Comparison of ENCODE assay signal across 26 cellular contexts in the genomic region with DNA sequence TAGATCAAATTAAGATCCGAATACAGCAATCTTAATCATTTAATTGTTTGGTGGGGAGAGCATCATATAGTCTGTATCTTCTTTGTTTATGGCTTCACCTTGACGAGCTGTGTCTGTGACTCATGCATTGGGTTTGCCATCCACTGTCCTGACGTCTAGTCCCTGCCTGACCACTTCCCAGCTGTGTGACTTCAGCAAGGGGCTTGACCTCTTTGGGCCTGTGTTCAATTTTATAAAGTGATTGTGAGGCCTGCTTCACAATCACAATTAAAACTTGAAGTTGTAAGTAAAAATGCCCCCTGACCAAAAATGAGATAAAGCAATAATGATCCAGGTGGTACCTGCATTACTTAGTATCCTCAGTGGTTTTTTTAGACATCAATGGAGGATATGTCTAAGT.
DNase-seq lines count a peak whose midpoint lies in the region; ATAC-seq and TF ChIP-seq lines count a peak whose summit lies in the region.
"Had no signal": no experiment of that assay in that cellular context is flagged by ENCODE, and none has a peak within 500 bp of the region (broad histone marks: within the 10 kb centered on the region; RNA-seq: fewer than 3 reads in every experiment).

No MANE protein-coding gene starts in this region.

- no peaks in the 10 kb centered on the region for H3K9me3 Mint-ChIP-seq in GM23338
- H3K9me3 Mint-ChIP-seq in nephron, result no peaks in the 10 kb centered on the region
- H3K9me3 Mint-ChIP-seq in activated T-helper 1 cell treated with anti-CD3 and anti-CD28 coated beads, Interleukin-12 subunit alpha, Interleukin-12 subunit beta, Interleukin-2, Interleukin-4 antibody, amounts not matched to agents 30 ng/mL and 10 ng/mL and 1 ng/mL, durations not matched to agents 14 hours and 24 hours and 36 hours, result no peaks in the 10 kb centered on the region
- H3K9me3 Mint-ChIP-seq: CD4-positive, CD25-positive, alpha-beta regulatory T cell; IgD-negative memory B cell had no signal

- no peak overlapping the region for H3K9ac ChIP-seq in skeletal muscle tissue (ENCODE audit: low read depth in 1 of 3, low read length in 3 of 3)
- H3K9ac ChIP-seq: BLaER1 had no signal

- H3K4me3 Mint-ChIP-seq in GM23338, result no peak overlapping the region
- peak overlapping the region in 1 of 3 experiments; percentile 15 for H3K4me3 Mint-ChIP-seq in nephron
- H3K4me3 Mint-ChIP-seq in activated T-helper 1 cell treated with anti-CD3 and anti-CD28 coated beads, Interleukin-12 subunit alpha, Interleukin-12 subunit beta, Interleukin-2, Interleukin-4 antibody, amounts not matched to agents 30 ng/mL and 10 ng/mL and 1 ng/mL, durations not matched to agents 14 hours and 24 hours and 36 hours, result no peak overlapping the region
- H3K4me3 Mint-ChIP-seq: CD4-positive, CD25-positive, alpha-beta regulatory T cell; HFFc6; IgD-negative memory B cell had no signal

- peak overlapping the region; percentile 72 for H2AFZ ChIP-seq in GM23338
- H2AFZ ChIP-seq: PC-9 had no signal

- no peaks in the 10 kb centered on the region for H3F3A ChIP-seq in GM23338 (replicated peaks; ENCODE audit: low read depth)

- no peak for DNase-seq in GM23338 (ENCODE audit: low spot score)
- DNase-seq in fibroblast of mammary gland (ENCODE audit: low read depth), result peak; percentile 14
- DNase-seq in heart right ventricle, result no peak
- no peak for DNase-seq in LoVo (ENCODE audit: low spot score)
- no peak for DNase-seq in foreskin fibroblast
- no peak for DNase-seq in activated T-helper 1 cell treated with anti-CD3 and anti-CD28 coated beads, Interleukin-12 subunit alpha, Interleukin-12 subunit beta, Interleukin-2, Interleukin-4 antibody, amounts not matched to agents 30 ng/mL and 10 ng/mL and 1 ng/mL, durations not matched to agents 14 hours and 24 hours and 36 hours (ENCODE audit: low spot score)
- DNase-seq: CD4-positive, CD25-positive, alpha-beta regulatory T cell; DMS53; HFFc6; Karpas-422; MV-4-11; NCI-H1105; NCI-H146; NCI-H1930; NCI-H2107; NCI-H446 treated with DMSO at 0.1 percent for 48 hours; NCI-H526; PC-9; SJCRH30 had no signal

- H3K27ac Mint-ChIP-seq in GM23338 (no peak overlapping the region), nephron (peak overlapping the region; percentile 75 to 97 (median 96))
- no peak overlapping the region for H3K27ac Mint-ChIP-seq in activated T-helper 1 cell treated with anti-CD3 and anti-CD28 coated beads, Interleukin-12 subunit alpha, Interleukin-12 subunit beta, Interleukin-2, Interleukin-4 antibody, amounts not matched to agents 30 ng/mL and 10 ng/mL and 1 ng/mL, durations not matched to agents 14 hours and 24 hours and 36 hours
- H3K27ac Mint-ChIP-seq: CD4-positive, CD25-positive, alpha-beta regulatory T cell; HFFc6; IgD-negative memory B cell had no signal

- H3K4me3 ChIP-seq in GM23338 (no peak overlapping the region), fibroblast of mammary gland (ENCODE audit: control insufficient read depth, low read depth, low read length) (no peak overlapping the region), skeletal muscle tissue (ENCODE audit: low read length in 3 of 3) (no peak overlapping the region), heart right ventricle (no peak overlapping the region), foreskin fibroblast (ENCODE audit: low read depth in 1 of 2, low read length in 2 of 2) (no peak overlapping the region)
- H3K4me3 ChIP-seq: BLaER1, HAP-1, PC-9, SJCRH30 had no signal

- H3K36me3 Mint-ChIP-seq in GM23338 (ENCODE audit: low read depth), result no peaks in the 10 kb centered on the region
- no peaks in the 10 kb centered on the region for H3K36me3 Mint-ChIP-seq in nephron (ENCODE audit: low read depth)
- H3K36me3 Mint-ChIP-seq in activated T-helper 1 cell treated with anti-CD3 and anti-CD28 coated beads, Interleukin-12 subunit alpha, Interleukin-12 subunit beta, Interleukin-2, Interleukin-4 antibody, amounts not matched to agents 30 ng/mL and 10 ng/mL and 1 ng/mL, durations not matched to agents 14 hours and 24 hours and 36 hours (ENCODE audit: low read depth), result no peaks in the 10 kb centered on the region
- H3K36me3 Mint-ChIP-seq: CD4-positive, CD25-positive, alpha-beta regulatory T cell; IgD-negative memory B cell had no signal

- no peaks in the 10 kb centered on the region for H3K9me3 ChIP-seq in skeletal muscle tissue (ENCODE audit: control insufficient read depth in 3 of 3, low read length in 3 of 3)
- H3K9me3 ChIP-seq in heart right ventricle, result no peaks in the 10 kb centered on the region
- H3K9me3 ChIP-seq: BLaER1, HAP-1, SJCRH30 had no signal

- WGBS in heart right ventricle, 2 donors, result 83 to 86% methylated on average over 3 of the region's 3 CpGs

- no peaks in the 10 kb centered on the region for H4K20me1 ChIP-seq in GM23338 (replicated peaks; ENCODE audit: insufficient read depth)
- H4K20me1 ChIP-seq: BLaER1 had no signal

- H3K27me3 Mint-ChIP-seq in GM23338 (ENCODE audit: insufficient read depth, low read depth, poor library complexity), result no peaks in the 10 kb centered on the region
- H3K27me3 Mint-ChIP-seq in nephron (ENCODE audit: low read depth), result peaks cover 3% of the 10 kb centered on the region
- no peaks in the 10 kb centered on the region for H3K27me3 Mint-ChIP-seq in activated T-helper 1 cell treated with anti-CD3 and anti-CD28 coated beads, Interleukin-12 subunit alpha, Interleukin-12 subunit beta, Interleukin-2, Interleukin-4 antibody, amounts not matched to agents 30 ng/mL and 10 ng/mL and 1 ng/mL, durations not matched to agents 14 hours and 24 hours and 36 hours (ENCODE audit: insufficient read depth)
- H3K27me3 Mint-ChIP-seq: CD4-positive, CD25-positive, alpha-beta regulatory T cell; IgD-negative memory B cell had no signal

- H3K27me3 ChIP-seq in GM23338 (ENCODE audit: insufficient read depth) (no peaks in the 10 kb centered on the region), skeletal muscle tissue (ENCODE audit: control insufficient read depth in 3 of 3, insufficient read depth in 3 of 3, low read length in 3 of 3) (no peaks in the 10 kb centered on the region), heart right ventricle (no peaks in the 10 kb centered on the region)
- H3K27me3 ChIP-seq: BLaER1 had no signal

- no peaks in the 10 kb centered on the region for H3K9me2 ChIP-seq in GM23338 (ENCODE audit: insufficient read depth)

- no peak overlapping the region for H3K4me2 ChIP-seq in GM23338
- H3K4me2 ChIP-seq: BLaER1, PC-9 had no signal

- H3K4me1 Mint-ChIP-seq in GM23338 (peaks cover 14% of the 10 kb centered on the region), nephron (peaks cover 54% of the 10 kb centered on the region)
- peaks cover 21% of the 10 kb centered on the region for H3K4me1 Mint-ChIP-seq in activated T-helper 1 cell treated with anti-CD3 and anti-CD28 coated beads, Interleukin-12 subunit alpha, Interleukin-12 subunit beta, Interleukin-2, Interleukin-4 antibody, amounts not matched to agents 30 ng/mL and 10 ng/mL and 1 ng/mL, durations not matched to agents 14 hours and 24 hours and 36 hours (ENCODE audit: low read depth)
- H3K4me1 Mint-ChIP-seq: IgD-negative memory B cell had no signal

- H3K36me3 ChIP-seq in GM23338 (ENCODE audit: insufficient read depth) (no peaks in the 10 kb centered on the region), skeletal muscle tissue (ENCODE audit: control insufficient read depth in 3 of 3, insufficient read depth in 3 of 3, low read length in 3 of 3) (no peaks in the 10 kb centered on the region), heart right ventricle (no peaks in the 10 kb centered on the region)
- H3K36me3 ChIP-seq: BLaER1, HAP-1, SJCRH30 had no signal

- ATAC-seq in GM23338 (no peak), heart right ventricle (no peak)
- ATAC-seq: Right ventricle myocardium inferior, SK-N-SH treated with all-trans-retinoic acid at 6 μM for 48 hours had no signal

- no peaks in the 10 kb centered on the region for H3K79me2 ChIP-seq in GM23338 (replicated peaks; ENCODE audit: insufficient read depth)

- no peak overlapping the region for H3K27ac ChIP-seq in GM23338 (ENCODE audit: low read depth)
- peak overlapping the region; percentile 51 for H3K27ac ChIP-seq in skeletal muscle tissue (ENCODE audit: low read depth, low read length)
- peak overlapping the region in 3 of 10 donors; percentile 18 to 68 (median 37) for H3K27ac ChIP-seq in heart right ventricle
- H3K27ac ChIP-seq: BLaER1, PC-9, SJCRH30 had no signal

- H3K4me1 ChIP-seq in GM23338 (ENCODE audit: insufficient read depth), result peaks cover 14% of the 10 kb centered on the region
- peaks cover 0 to 8% (median 0%) of the 10 kb centered on the region in 3 donors for H3K4me1 ChIP-seq in skeletal muscle tissue (ENCODE audit: control insufficient read depth in 3 of 3, insufficient read depth in 3 of 3, low read length in 3 of 3)
- H3K4me1 ChIP-seq in heart right ventricle, result peaks cover 0 to 39% (median 7%) of the 10 kb centered on the region in 9 donors
- H3K4me1 ChIP-seq: SJCRH30 had no signal

- intact Hi-C loops in heart right ventricle (cut with DNase I), result no loop called here
- intact Hi-C loops in activated T-helper 1 cell treated with anti-CD3 and anti-CD28 coated beads, Interleukin-12 subunit alpha, Interleukin-12 subunit beta, Interleukin-2, Interleukin-4 antibody, amounts not matched to agents 30 ng/mL and 10 ng/mL and 1 ng/mL, durations not matched to agents 14 hours and 24 hours and 36 hours (cut with micrococcal nuclease), result no loop called here

- no peak for TF ChIP-seq CTCF in GM23338 (conservative IDR thresholded peaks at IDR 0.05; ENCODE audit: low read depth in 2 of 2)
- no peak for TF ChIP-seq CTCF in fibroblast of mammary gland (conservative IDR thresholded peaks at IDR 0.05; ENCODE audit: control insufficient read depth, insufficient read depth, low read depth, low read length)
- TF ChIP-seq CTCF in nephron (IDR thresholded peaks at IDR 0.05; ENCODE audit: unreplicated experiment in 3 of 3), result no peak
- no peak for TF ChIP-seq CTCF in heart right ventricle (IDR thresholded peaks at IDR 0.05)
- no peak for TF ChIP-seq CTCF in foreskin fibroblast (IDR thresholded peaks at IDR 0.05; ENCODE audit: low read depth, low read length)

TF ChIP-seq in GM23338, 12 proteins besides CTCF, POLR2A, EP300 and RAD21 (continues in another document):
- TF ChIP-seq STAT1 (IDR thresholded peaks at IDR 0.05; ENCODE audit: unreplicated experiment) (no peak), ZNF114 (CRISPR knock-in tag; IDR thresholded peaks at IDR 0.05) (no peak), JUNB (IDR thresholded peaks at IDR 0.05; ENCODE audit: unreplicated experiment) (no peak), CREB1 (CRISPR knock-in tag; IDR thresholded peaks at IDR 0.05; ENCODE audit: low read depth) (no peak)
- TF ChIP-seq, protein P1, sequence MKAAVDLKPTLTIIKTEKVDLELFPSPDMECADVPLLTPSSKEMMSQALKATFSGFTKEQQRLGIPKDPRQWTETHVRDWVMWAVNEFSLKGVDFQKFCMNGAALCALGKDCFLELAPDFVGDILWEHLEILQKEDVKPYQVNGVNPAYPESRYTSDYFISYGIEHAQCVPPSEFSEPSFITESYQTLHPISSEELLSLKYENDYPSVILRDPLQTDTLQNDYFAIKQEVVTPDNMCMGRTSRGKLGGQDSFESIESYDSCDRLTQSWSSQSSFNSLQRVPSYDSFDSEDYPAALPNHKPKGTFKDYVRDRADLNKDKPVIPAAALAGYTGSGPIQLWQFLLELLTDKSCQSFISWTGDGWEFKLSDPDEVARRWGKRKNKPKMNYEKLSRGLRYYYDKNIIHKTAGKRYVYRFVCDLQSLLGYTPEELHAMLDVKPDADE (IDR thresholded peaks at IDR 0.05), result no peak

Comparison
In these comparisons a context has a peak if more than half of its experiments do, and no peak if none do; other contexts are left out.
1. H3K27ac Mint-ChIP-seq: peak in nephron (3 of 3); none in GM23338 (single experiment) and activated T-helper 1 cell treated with anti-CD3 and anti-CD28 coated beads, Interleukin-12 subunit alpha, Interleukin-12 subunit beta, Interleukin-2, Interleukin-4 antibody, amounts not matched to agents 30 ng/mL and 10 ng/mL and 1 ng/mL, durations not matched to agents 14 hours and 24 hours and 36 hours (single experiment).